In genomic region chr13:29428310-29428991, GRCh38 we compare ENCODE assay signal across 8 cellular contexts.
DNase-seq lines count a peak whose midpoint lies in the region; ATAC-seq and TF ChIP-seq lines count a peak whose summit lies in the region.

No MANE protein-coding gene starts in this region.

- peaks cover 43% of the 10 kb centered on the region for H3K27me3 Mint-ChIP-seq in mesothelial cell of epicardium (ENCODE audit: low read depth)
- peaks cover 27 to 69% (median 41%) of the 10 kb centered on the region in 5 donors for H3K27me3 Mint-ChIP-seq in naive thymus-derived CD8-positive, alpha-beta T cell

- H3K4me3 Mint-ChIP-seq in mesothelial cell of epicardium, result peak overlapping the region; percentile 84
- H3K4me3 Mint-ChIP-seq in naive thymus-derived CD8-positive, alpha-beta T cell, result peak overlapping the region in 2 of 10 donors; percentile 41 to 65

- no peaks in the 10 kb centered on the region for H3K9me3 Mint-ChIP-seq in mesothelial cell of epicardium
- H3K9me3 Mint-ChIP-seq in naive thymus-derived CD8-positive, alpha-beta T cell, result no peaks in the 10 kb centered on the region

- DNase-seq in AG08396 (ENCODE audit: low spot score) (peak; percentile 19), LoVo (ENCODE audit: low spot score) (peak; percentile 37), choroid plexus epithelial cell (ENCODE audit: low read depth) (peak; percentile 14), mesothelial cell of epicardium (ENCODE audit: low spot score in 2 of 2, unreplicated experiment in 2 of 2) (peak in 1 of 2 experiments; percentile 49), NCI-H2196 (lab: John Stamatoyannopoulos, UW; ENCODE audit: unreplicated experiment) (no peak)
- no peak for DNase-seq in naive thymus-derived CD8-positive, alpha-beta T cell

- peaks cover 20% of the 10 kb centered on the region for H3K4me1 Mint-ChIP-seq in mesothelial cell of epicardium
- peaks cover 2 to 7% (median 4%) of the 10 kb centered on the region in 4 donors for H3K4me1 Mint-ChIP-seq in naive thymus-derived CD8-positive, alpha-beta T cell

- ATAC-seq in naive thymus-derived CD8-positive, alpha-beta T cell, result no peak
- ATAC-seq in GM21619 (IDR thresholded peaks at IDR 0.05; ENCODE audit: unreplicated experiment), result no peak
- no peak for ATAC-seq in HG03095 (IDR thresholded peaks at IDR 0.05; ENCODE audit: unreplicated experiment)

- H3K4me3 ChIP-seq in choroid plexus epithelial cell (ENCODE audit: low read depth, low read length), result peak overlapping the region; percentile 36

- no peak for TF ChIP-seq CTCF in choroid plexus epithelial cell (conservative IDR thresholded peaks at IDR 0.05; ENCODE audit: low read depth, low read length)
- no peak for TF ChIP-seq CTCF in mesothelial cell of epicardium (IDR thresholded peaks at IDR 0.05; ENCODE audit: unreplicated experiment)

- POLR2A ChIA-PET in naive thymus-derived CD8-positive, alpha-beta T cell (lab: Charles Lee), result no interaction called here

- H3K27ac Mint-ChIP-seq in mesothelial cell of epicardium, result no peak overlapping the region
- no peak overlapping the region for H3K27ac Mint-ChIP-seq in naive thymus-derived CD8-positive, alpha-beta T cell

- no peaks in the 10 kb centered on the region for H3K36me3 Mint-ChIP-seq in mesothelial cell of epicardium
- H3K36me3 Mint-ChIP-seq in naive thymus-derived CD8-positive, alpha-beta T cell, result no peaks in the 10 kb centered on the region

Comparison
In these comparisons a context has a peak if more than half of its experiments do, and no peak if none do; other contexts are left out.
1. DNase-seq: peak in AG08396 (single experiment), LoVo (single experiment) and choroid plexus epithelial cell (single experiment); none in NCI-H2196 (single experiment) and naive thymus-derived CD8-positive, alpha-beta T cell (0 of 10).